In the genomic region with DNA sequence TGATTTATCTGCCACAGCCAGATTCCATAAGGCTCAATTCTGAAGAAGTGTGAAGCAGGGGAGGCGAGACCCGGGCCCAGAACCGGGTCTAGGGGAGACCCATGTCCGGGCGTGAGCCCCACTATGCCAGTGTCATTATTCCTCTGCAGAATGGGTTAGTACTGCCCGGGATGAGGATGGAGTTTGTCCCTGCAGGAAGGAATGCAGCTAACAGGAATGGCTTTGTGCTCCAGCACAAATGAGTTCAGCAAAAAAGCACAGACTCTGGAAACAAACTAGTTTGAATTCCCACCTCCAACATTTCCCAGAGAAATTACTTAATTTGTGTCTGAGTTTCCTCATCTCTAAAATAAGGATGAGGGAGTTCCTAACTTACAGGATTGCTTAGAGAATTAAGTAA, we compare ENCODE assay signal across 22 cellular contexts.
DNase-seq lines count a peak whose midpoint lies in the region; ATAC-seq, FAIRE-seq and TF ChIP-seq lines count a peak whose summit lies in the region.
"Had no signal": no experiment of that assay in that cellular context is flagged by ENCODE, and none has a peak within 500 bp of the region (broad histone marks: within the 10 kb centered on the region; RNA-seq: fewer than 3 reads in every experiment).

No MANE protein-coding gene starts in this region.

- H3K36me3 Mint-ChIP-seq in HFFc6 (ENCODE audit: low read depth): 0 out of 2 replicates have a peak, but pooled peaks cover 5% of the 10 kb centered on the region
- H3K36me3 Mint-ChIP-seq: CD8-positive, alpha-beta T cell had no signal

- no peak for ATAC-seq in HG02852 (IDR thresholded peaks at IDR 0.05; ENCODE audit: unreplicated experiment)
- ATAC-seq: CD8-positive, alpha-beta T cell had no signal

- H3K27me3 ChIP-seq in H1 (replicated peaks in 1 of 4; ENCODE audit: control insufficient read depth in 3 of 4, extremely low read depth in 1 of 4, insufficient read depth in 3 of 4, low read length in 3 of 4) (no peaks in the 10 kb centered on the region), keratinocyte (ENCODE audit: control insufficient read depth, extremely low read depth, insufficient read depth, low read length) (no peaks in the 10 kb centered on the region)

- no peaks in the 10 kb centered on the region for H3K23me2 ChIP-seq in H1 (ENCODE audit: low read depth, low read length)

- H2BK5ac ChIP-seq in H1 (ENCODE audit: low read depth, low read length): no peak overlapping the region

- H2BK120ac ChIP-seq in H1 (replicated peaks; ENCODE audit: low read depth, low read length): no peak overlapping the region

- no peak overlapping the region for H3K4me3 Mint-ChIP-seq in HFFc6
- H3K4me3 Mint-ChIP-seq: CD8-positive, alpha-beta T cell had no signal

- H3K9me3 Mint-ChIP-seq in HFFc6: peaks cover 4% of the 10 kb centered on the region; the same call in 1 of the 2 replicates
- H3K9me3 Mint-ChIP-seq: CD8-positive, alpha-beta T cell had no signal

- H3K27me3 Mint-ChIP-seq in HFFc6 (ENCODE audit: insufficient read depth): no peaks in the 10 kb centered on the region; the same call in 1 of the 2 replicates

- no peaks in the 10 kb centered on the region for H3K4me1 ChIP-seq in H1 (replicated peaks in 1 of 4; ENCODE audit: control insufficient read depth in 3 of 4, insufficient read depth in 4 of 4, low read length in 3 of 4)
- H3K4me1 ChIP-seq in keratinocyte (ENCODE audit: control insufficient read depth, extremely low read depth, insufficient read depth, low read length): peaks cover 14% of the 10 kb centered on the region
- H3K4me1 ChIP-seq: SJCRH30 had no signal

- TF ChIP-seq POLR2A in H1 (IDR thresholded peaks at IDR 0.05; ENCODE audit: control extremely low read depth in 1 of 2, low read depth in 2 of 2, low read length in 2 of 2): no peak

- H4K8ac ChIP-seq in H1 (ENCODE audit: extremely low read depth, insufficient read depth, low read length): no peak overlapping the region

- CTCF ChIA-PET in H1 (lab: Charles Lee; ENCODE audit: partially characterized antibody): interaction anchor here (0.6 to 2.1 kb wide), 12 partner anchors 11 to 479 kb away, joined by 3 to 9 read pairs (median 4); no protein-coding TSS in a partner anchor

- POLR2A ChIA-PET in H1 (lab: Charles Lee; ENCODE audit: partially characterized antibody): no interaction called here

- no peaks in the 10 kb centered on the region for H3K79me2 ChIP-seq in H1 (ENCODE audit: control insufficient read depth in 1 of 2, insufficient read depth in 2 of 2, low read length in 2 of 2)
- H3K79me2 ChIP-seq in keratinocyte (ENCODE audit: control insufficient read depth, insufficient read depth, low read length): no peaks in the 10 kb centered on the region

- no peaks in the 10 kb centered on the region for H3K9me1 ChIP-seq in keratinocyte (ENCODE audit: control insufficient read depth, extremely low read depth, insufficient read depth, low read length)

- peaks cover 33% of the 10 kb centered on the region for H3K4me1 Mint-ChIP-seq in HFFc6 (ENCODE audit: low read depth)

- no peak overlapping the region for H3K4me2 ChIP-seq in H1 (ENCODE audit: insufficient read depth in 1 of 2, low read depth in 2 of 2, low read length in 2 of 2)
- H3K4me2 ChIP-seq in keratinocyte (ENCODE audit: control insufficient read depth, extremely low read depth, insufficient read depth, low read depth, low read length): no peak overlapping the region

- H2AFZ ChIP-seq in H1 (ENCODE audit: low read length) (no peak overlapping the region), keratinocyte (ENCODE audit: control insufficient read depth, low read length) (no peak overlapping the region)

- H3K56ac ChIP-seq in H1 (replicated peaks; ENCODE audit: insufficient read length, low read depth, low read length): no peak overlapping the region

- TF ChIP-seq RAD21 in H1 (IDR thresholded peaks at IDR 0.05 in 1 of 2, conservative IDR thresholded peaks at IDR 0.05 in 1 of 2; ENCODE audit: low read depth in 2 of 2, low read length in 2 of 2): no peak

- dilution Hi-C loops in keratinocyte (cut with MboI; ENCODE audit: extremely low pct_ligation_motif_present, low sequenced_read_pairs): no loop called here

- FAIRE-seq in H1 (lab: Jason Lieb, UNC): no peak
- FAIRE-seq in keratinocyte (lab: Jason Lieb, UNC): no peak
- FAIRE-seq: GM12891, RCC 7860 had no signal

- H3K4me3 ChIP-seq in H1 (ENCODE audit: extremely low read depth in 1 of 4, insufficient read depth in 2 of 4, low read depth in 3 of 4, low read length in 4 of 4) (no peak overlapping the region), keratinocyte (ENCODE audit: control insufficient read depth in 2 of 3, extremely low read depth in 1 of 3, insufficient read depth in 2 of 3, low read depth in 1 of 3, low read length in 3 of 3) (no peak overlapping the region)
- H3K4me3 ChIP-seq: SJCRH30 had no signal

- H3K23ac ChIP-seq in H1 (ENCODE audit: insufficient read length): no peak overlapping the region

- H3K36me3 ChIP-seq in H1 (ENCODE audit: control insufficient read depth in 2 of 4, insufficient read depth in 4 of 4, low read length in 3 of 4): 0 out of 8 replicates have a peak, but pooled peaks cover 0 to 2% (median 0%) of the 10 kb centered on the region in 4 experiments
- no peaks in the 10 kb centered on the region for H3K36me3 ChIP-seq in keratinocyte (ENCODE audit: control insufficient read depth in 2 of 2, extremely low read depth in 1 of 2, insufficient read depth in 2 of 2, low read length in 2 of 2)
- H3K36me3 ChIP-seq: SJCRH30 had no signal

- H3K18ac ChIP-seq in H1 (ENCODE audit: extremely low read depth, low read length): no peak overlapping the region

- no peak overlapping the region for H3K4ac ChIP-seq in H1 (replicated peaks; ENCODE audit: insufficient read length, low read depth, low read length)

- H4K20me1 ChIP-seq in H1 (replicated peaks in 1 of 2; ENCODE audit: control insufficient read depth in 1 of 2, insufficient read depth in 2 of 2, low read length in 2 of 2) (no peaks in the 10 kb centered on the region), keratinocyte (ENCODE audit: control insufficient read depth, extremely low read depth, insufficient read depth, low read length) (no peaks in the 10 kb centered on the region)

- H2AK5ac ChIP-seq in H1 (ENCODE audit: low read depth, low read length): no peak overlapping the region

- TF ChIP-seq EP300 in H1 (IDR thresholded peaks at IDR 0.05; ENCODE audit: borderline replicate concordance in 1 of 2, low read depth in 2 of 2, low read length in 2 of 2): no peak

- no peak overlapping the region for H3K27ac Mint-ChIP-seq in HFFc6
- H3K27ac Mint-ChIP-seq: CD8-positive, alpha-beta T cell had no signal

- H3K79me1 ChIP-seq in H1 (ENCODE audit: low read depth, low read length): no peaks in the 10 kb centered on the region

- no peak overlapping the region for H3K9ac ChIP-seq in H1 (replicated peaks in 1 of 4; ENCODE audit: extremely low read depth in 1 of 4, low read depth in 3 of 4, low read length in 3 of 4)
- H3K9ac ChIP-seq in keratinocyte (ENCODE audit: control insufficient read depth, extremely low read depth, insufficient read depth, low read length): no peak overlapping the region

- no peak overlapping the region for H4K91ac ChIP-seq in H1 (replicated peaks; ENCODE audit: insufficient read length, low read length)

- H2BK15ac ChIP-seq in H1 (ENCODE audit: low read length): no peak overlapping the region

- intact Hi-C loops in posterior vena cava (cut with DNase I): loop anchor here in 1 of 2 donors (5.0 kb wide), 1 partner anchor 1298 kb away; no protein-coding TSS in a partner anchor

- H3K27ac ChIP-seq in H1 (ENCODE audit: low read depth, low read length) (no peak overlapping the region), keratinocyte (ENCODE audit: control insufficient read depth, insufficient read depth, low read length) (no peak overlapping the region)
- H3K27ac ChIP-seq: SJCRH30 had no signal

- no peak overlapping the region for H4K5ac ChIP-seq in H1 (ENCODE audit: insufficient read length, low read depth, low read length)

- 97% methylated on average over 6 of the region's 6 CpGs; no CpG with 5 or more reads in 1 of the 2 experiments for WGBS in H1 (ENCODE audit: extremely low coverage in 1 of 2, insufficient coverage in 1 of 2, insufficient read length in 1 of 2, insufficient replicate concordance in 2 of 2, low coverage in 1 of 2, low lambda C conversion rate in 2 of 2, missing lambda C conversion rate in 1 of 2), 2 experiments

- no peak overlapping the region for H2BK12ac ChIP-seq in H1 (ENCODE audit: low read depth, low read length)

- H2BK20ac ChIP-seq in H1 (ENCODE audit: low read length): no peak overlapping the region

- DNase-seq in HFFc6 (no peak), H1 (ENCODE audit: low read depth in 1 of 2, low spot score in 2 of 2) (no peak), keratinocyte (ENCODE audit: low read depth, low spot score) (no peak), NCI-H774 (lab: John Stamatoyannopoulos, UW) (no peak), posterior vena cava (ENCODE audit: low spot score) (no peak), iPS-NIHi7 (ENCODE audit: extremely low spot score) (no peak)
- DNase-seq: AML-193; C1 segment of cervical spinal cord; CD8-positive, alpha-beta T cell; DND-41; GOT3; Kasumi-1; NCI-H1694; NCI-H2081; NCI-H2171; NCI-H446; NCI-H526; OCI-M1; SJCRH30 had no signal

- H3K9me3 ChIP-seq in H1 (ENCODE audit: insufficient read depth in 2 of 2, low read depth in 1 of 2, low read length in 1 of 2) (peaks cover 2 to 6% of the 10 kb centered on the region in 2 experiments; a peak in 1 of 4 replicates), keratinocyte (ENCODE audit: control insufficient read depth, low read depth, low read length) (no peaks in the 10 kb centered on the region)
- H3K9me3 ChIP-seq: SJCRH30 had no signal

- H3K14ac ChIP-seq in H1 (ENCODE audit: insufficient read length): no peak overlapping the region

- TF ChIP-seq CTCF in HFFc6 (IDR thresholded peaks at IDR 0.05) (peak; percentile 47), H1 (IDR thresholded peaks at IDR 0.05; ENCODE audit: control extremely low read depth in 1 of 3, insufficient read depth in 1 of 3, low read depth in 1 of 3, low read length in 3 of 3) (peak in 1 of 3 experiments; percentile 8; a peak in 1 of 4 replicates), keratinocyte (optimal IDR thresholded peaks at IDR 0.05 in 1 of 3, IDR thresholded peaks at IDR 0.05 in 1 of 3, conservative IDR thresholded peaks at IDR 0.05 in 1 of 3; ENCODE audit: extremely low read depth in 1 of 3, insufficient read depth in 2 of 3, low read length in 3 of 3) (peak in 2 of 3 experiments; percentile 8 to 20)

TF ChIP-seq in H1, 55 proteins besides CTCF, POLR2A, EP300 and RAD21 (continues in another document):
- TF ChIP-seq TEAD4 (IDR thresholded peaks at IDR 0.05; ENCODE audit: low read depth, low read length) (peak; percentile 70; the same call in 1 of the 2 replicates), SIN3A (conservative IDR thresholded peaks at IDR 0.05 in 1 of 2, IDR thresholded peaks at IDR 0.05 in 1 of 2; ENCODE audit: low read depth in 1 of 2, low read length in 2 of 2) (no peak), POU5F1 (IDR thresholded peaks at IDR 0.05; ENCODE audit: low read depth, low read length) (no peak), TAF7 (optimal IDR thresholded peaks at IDR 0.05; ENCODE audit: borderline replicate concordance, low read depth, low read length) (no peak)
- TF ChIP-seq, protein P1, sequence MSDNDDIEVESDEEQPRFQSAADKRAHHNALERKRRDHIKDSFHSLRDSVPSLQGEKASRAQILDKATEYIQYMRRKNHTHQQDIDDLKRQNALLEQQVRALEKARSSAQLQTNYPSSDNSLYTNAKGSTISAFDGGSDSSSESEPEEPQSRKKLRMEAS (IDR thresholded peaks at IDR 0.05): no peak
